In the genomic region with DNA sequence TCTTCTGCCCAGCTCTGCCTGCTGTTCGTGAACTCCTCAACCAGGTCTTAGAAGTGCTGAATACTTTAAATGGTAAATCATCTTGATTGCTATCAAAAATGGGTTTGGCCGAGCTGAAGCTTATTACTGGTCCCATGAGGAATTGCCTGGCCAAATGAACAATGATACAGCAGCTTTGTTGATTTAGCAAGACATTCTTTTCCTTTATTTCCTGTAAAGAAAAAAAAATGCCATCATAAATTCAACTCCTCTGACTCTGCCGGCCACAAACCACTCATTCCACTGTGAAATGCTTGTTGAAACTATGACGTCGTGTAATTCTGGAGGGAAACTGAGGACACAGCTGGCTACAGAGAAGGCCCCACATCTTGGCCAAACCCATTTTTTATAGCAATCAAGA, we compare ENCODE assay signal across 1 cellular context.
TF ChIP-seq lines count a peak whose summit lies in the region.

No MANE protein-coding gene starts in this region.

TF ChIP-seq in GM23338, 12 proteins besides CTCF, POLR2A, EP300 and RAD21 (continued from another document):
- TF ChIP-seq, protein P1, sequence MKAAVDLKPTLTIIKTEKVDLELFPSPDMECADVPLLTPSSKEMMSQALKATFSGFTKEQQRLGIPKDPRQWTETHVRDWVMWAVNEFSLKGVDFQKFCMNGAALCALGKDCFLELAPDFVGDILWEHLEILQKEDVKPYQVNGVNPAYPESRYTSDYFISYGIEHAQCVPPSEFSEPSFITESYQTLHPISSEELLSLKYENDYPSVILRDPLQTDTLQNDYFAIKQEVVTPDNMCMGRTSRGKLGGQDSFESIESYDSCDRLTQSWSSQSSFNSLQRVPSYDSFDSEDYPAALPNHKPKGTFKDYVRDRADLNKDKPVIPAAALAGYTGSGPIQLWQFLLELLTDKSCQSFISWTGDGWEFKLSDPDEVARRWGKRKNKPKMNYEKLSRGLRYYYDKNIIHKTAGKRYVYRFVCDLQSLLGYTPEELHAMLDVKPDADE (IDR thresholded peaks at IDR 0.05) = no peak
- no peak for TF ChIP-seq EZH2phosphoT487 (IDR thresholded peaks at IDR 0.05; ENCODE audit: unreplicated experiment)
- TF ChIP-seq JUNB (IDR thresholded peaks at IDR 0.05; ENCODE audit: unreplicated experiment) = no peak
- no peak for TF ChIP-seq ZNF331 (CRISPR knock-in tag; IDR thresholded peaks at IDR 0.05; ENCODE audit: low read depth)
- TF ChIP-seq CREB1 (CRISPR knock-in tag; IDR thresholded peaks at IDR 0.05; ENCODE audit: low read depth) = no peak
- no peak for TF ChIP-seq STAT1 (IDR thresholded peaks at IDR 0.05; ENCODE audit: unreplicated experiment)
- no peak for TF ChIP-seq POLR2AphosphoS5 (IDR thresholded peaks at IDR 0.05; ENCODE audit: low read depth)
- TF ChIP-seq, protein P2, sequence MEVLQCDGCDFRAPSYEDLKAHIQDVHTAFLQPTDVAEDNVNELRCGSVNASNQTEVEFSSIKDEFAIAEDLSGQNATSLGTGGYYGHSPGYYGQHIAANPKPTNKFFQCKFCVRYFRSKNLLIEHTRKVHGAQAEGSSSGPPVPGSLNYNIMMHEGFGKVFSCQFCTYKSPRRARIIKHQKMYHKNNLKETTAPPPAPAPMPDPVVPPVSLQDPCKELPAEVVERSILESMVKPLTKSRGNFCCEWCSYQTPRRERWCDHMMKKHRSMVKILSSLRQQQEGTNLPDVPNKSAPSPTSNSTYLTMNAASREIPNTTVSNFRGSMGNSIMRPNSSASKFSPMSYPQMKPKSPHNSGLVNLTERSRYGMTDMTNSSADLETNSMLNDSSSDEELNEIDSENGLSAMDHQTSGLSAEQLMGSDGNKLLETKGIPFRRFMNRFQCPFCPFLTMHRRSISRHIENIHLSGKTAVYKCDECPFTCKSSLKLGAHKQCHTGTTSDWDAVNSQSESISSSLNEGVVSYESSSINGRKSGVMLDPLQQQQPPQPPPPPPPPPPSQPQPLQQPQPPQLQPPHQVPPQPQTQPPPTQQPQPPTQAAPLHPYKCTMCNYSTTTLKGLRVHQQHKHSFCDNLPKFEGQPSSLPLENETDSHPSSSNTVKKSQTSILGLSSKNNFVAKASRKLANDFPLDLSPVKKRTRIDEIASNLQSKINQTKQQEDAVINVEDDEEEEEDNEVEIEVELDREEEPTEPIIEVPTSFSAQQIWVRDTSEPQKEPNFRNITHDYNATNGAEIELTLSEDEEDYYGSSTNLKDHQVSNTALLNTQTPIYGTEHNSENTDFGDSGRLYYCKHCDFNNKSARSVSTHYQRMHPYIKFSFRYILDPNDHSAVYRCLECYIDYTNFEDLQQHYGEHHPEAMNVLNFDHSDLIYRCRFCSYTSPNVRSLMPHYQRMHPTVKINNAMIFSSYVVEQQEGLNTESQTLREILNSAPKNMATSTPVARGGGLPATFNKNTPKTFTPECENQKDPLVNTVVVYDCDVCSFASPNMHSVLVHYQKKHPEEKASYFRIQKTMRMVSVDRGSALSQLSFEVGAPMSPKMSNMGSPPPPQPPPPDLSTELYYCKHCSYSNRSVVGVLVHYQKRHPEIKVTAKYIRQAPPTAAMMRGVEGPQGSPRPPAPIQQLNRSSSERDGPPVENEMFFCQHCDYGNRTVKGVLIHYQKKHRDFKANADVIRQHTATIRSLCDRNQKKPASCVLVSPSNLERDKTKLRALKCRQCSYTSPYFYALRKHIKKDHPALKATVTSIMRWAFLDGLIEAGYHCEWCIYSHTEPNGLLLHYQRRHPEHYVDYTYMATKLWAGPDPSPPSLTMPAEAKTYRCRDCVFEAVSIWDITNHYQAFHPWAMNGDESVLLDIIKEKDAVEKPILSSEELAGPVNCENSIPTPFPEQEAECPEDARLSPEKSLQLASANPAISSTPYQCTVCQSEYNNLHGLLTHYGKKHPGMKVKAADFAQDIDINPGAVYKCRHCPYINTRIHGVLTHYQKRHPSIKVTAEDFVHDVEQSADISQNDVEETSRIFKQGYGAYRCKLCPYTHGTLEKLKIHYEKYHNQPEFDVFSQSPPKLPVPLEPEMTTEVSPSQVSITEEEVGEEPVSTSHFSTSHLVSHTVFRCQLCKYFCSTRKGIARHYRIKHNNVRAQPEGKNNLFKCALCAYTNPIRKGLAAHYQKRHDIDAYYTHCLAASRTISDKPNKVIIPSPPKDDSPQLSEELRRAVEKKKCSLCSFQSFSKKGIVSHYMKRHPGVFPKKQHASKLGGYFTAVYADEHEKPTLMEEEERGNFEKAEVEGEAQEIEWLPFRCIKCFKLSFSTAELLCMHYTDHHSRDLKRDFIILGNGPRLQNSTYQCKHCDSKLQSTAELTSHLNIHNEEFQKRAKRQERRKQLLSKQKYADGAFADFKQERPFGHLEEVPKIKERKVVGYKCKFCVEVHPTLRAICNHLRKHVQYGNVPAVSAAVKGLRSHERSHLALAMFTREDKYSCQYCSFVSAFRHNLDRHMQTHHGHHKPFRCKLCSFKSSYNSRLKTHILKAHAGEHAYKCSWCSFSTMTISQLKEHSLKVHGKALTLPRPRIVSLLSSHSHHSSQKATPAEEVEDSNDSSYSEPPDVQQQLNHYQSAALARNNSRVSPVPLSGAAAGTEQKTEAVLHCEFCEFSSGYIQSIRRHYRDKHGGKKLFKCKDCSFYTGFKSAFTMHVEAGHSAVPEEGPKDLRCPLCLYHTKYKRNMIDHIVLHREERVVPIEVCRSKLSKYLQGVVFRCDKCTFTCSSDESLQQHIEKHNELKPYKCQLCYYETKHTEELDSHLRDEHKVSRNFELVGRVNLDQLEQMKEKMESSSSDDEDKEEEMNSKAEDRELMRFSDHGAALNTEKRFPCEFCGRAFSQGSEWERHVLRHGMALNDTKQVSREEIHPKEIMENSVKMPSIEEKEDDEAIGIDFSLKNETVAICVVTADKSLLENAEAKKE (CRISPR knock-in tag; IDR thresholded peaks at IDR 0.05) = no peak
- TF ChIP-seq ZNF114 (CRISPR knock-in tag; IDR thresholded peaks at IDR 0.05) = no peak
- no peak for TF ChIP-seq NANOG (IDR thresholded peaks at IDR 0.05; ENCODE audit: borderline replicate concordance)
TF ChIP-seq in GM23338: peak in this region for 0.
